In the genomic region with DNA sequence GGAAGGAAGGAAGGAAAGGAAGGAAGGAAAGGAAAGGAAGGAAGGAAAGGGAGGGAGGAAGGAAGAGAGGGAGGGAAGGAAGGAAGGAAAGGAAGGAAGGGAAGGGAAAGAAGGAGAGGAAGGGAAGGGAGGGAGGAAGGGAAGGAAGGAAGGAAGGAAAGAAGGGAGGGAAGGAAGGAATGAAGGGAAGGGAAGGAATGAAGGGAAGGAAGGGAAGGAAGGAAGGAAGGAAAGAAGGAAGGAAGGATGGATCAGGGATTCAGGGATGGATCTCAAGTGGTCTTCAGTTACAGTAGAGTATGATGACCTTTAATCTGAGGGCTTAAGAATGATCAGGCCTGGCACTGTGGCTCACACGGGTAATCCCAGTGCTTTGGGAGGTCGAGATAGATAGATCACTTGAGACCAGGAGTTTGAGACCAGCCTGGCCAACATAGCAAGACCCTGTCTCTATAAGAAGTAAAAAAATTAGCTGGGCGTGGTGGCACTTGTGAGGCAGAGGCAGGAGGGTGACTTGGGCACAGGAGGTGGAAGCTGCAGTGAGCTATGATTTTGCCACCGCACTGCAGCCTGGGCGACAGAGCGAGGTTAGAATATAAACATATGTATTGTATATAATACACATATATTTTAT, we compare ENCODE assay signal across 8 cellular contexts. TPM values are rescaled to one million over a fixed set of nuclear protein-coding genes. Genes with fewer than 3 reads are reported as not detected.
A peak's percentile ranks its signal among the peaks of the same experiment; 100 is the strongest.
DNase-seq lines count a peak whose midpoint lies in the region; ATAC-seq, FAIRE-seq and TF ChIP-seq lines count a peak whose summit lies in the region.

No MANE protein-coding gene starts in this region.

- CTCF ChIA-PET in AG04449 (lab: Yijun Ruan, JAX) (interaction anchor here (0.7 to 1.7 kb wide), 3 partner anchors 13 to 1816 kb away, joined by 3 to 9 read pairs (median 5); no protein-coding TSS in a partner anchor), K562 (lab: Yijun Ruan, JAX; ENCODE audit: low intra/inter-chr PET ratio) (interaction anchor here (1.4 kb wide), 1 partner anchor 40 kb away, joined by 4 read pairs; no protein-coding TSS in a partner anchor)

- peaks cover 30% of the 10 kb centered on the region for H4K20me1 ChIP-seq in Loucy (ENCODE audit: insufficient read depth, low read length, poor library complexity, severe bottlenecking)
- peaks cover 24% of the 10 kb centered on the region for H4K20me1 ChIP-seq in K562 (replicated peaks; ENCODE audit: control insufficient read depth, insufficient read depth, low read length)

- H3K36me3 Mint-ChIP-seq in nephron (ENCODE audit: low read depth): peaks cover 8% of the 10 kb centered on the region

- TF ChIP-seq CTCF in AG04449 (IDR thresholded peaks at IDR 0.05; ENCODE audit: insufficient read depth, low read length, missing control alignments) (no peak), Loucy (conservative IDR thresholded peaks at IDR 0.05; ENCODE audit: low read length) (no peak), K562 (IDR thresholded peaks at IDR 0.05 in 2 of 3, conservative IDR thresholded peaks at IDR 0.05 in 1 of 3; ENCODE audit: insufficient read depth in 2 of 3, low read depth in 1 of 3, low read length in 3 of 3) (no peak), nephron (IDR thresholded peaks at IDR 0.05; ENCODE audit: unreplicated experiment in 3 of 3) (no peak), adrenal gland (IDR thresholded peaks at IDR 0.05) (no peak)

- H3K4me2 ChIP-seq in Loucy (ENCODE audit: low read depth, low read length, poor library complexity, severe bottlenecking) (peak overlapping the region; percentile 77), K562 (ENCODE audit: insufficient read depth, low read length) (peak overlapping the region; percentile 43; the same call in 1 of the 2 replicates)

- WGBS in K562 (ENCODE audit: insufficient coverage, low coverage, missing lambda C conversion rate): 85% methylated on average over 6 of the region's 6 CpGs
- WGBS in adrenal gland, 4 donors: 77 to 88% (median 87%) methylated on average over 6 of the region's 6 CpGs

- H3K27ac ChIP-seq in K562 (ENCODE audit: extremely low read depth, low read depth, low read length): peak overlapping the region; percentile 68; the same call in 1 of the 3 replicates
- peak overlapping the region in 2 of 5 donors; percentile 72 to 97 for H3K27ac ChIP-seq in adrenal gland

- H3K9ac ChIP-seq in Loucy (ENCODE audit: low read depth, low read length, poor library complexity, severe bottlenecking) (peak overlapping the region; percentile 70), K562 (ENCODE audit: insufficient read depth in 1 of 2, low read depth in 2 of 2, low read length in 2 of 2) (peak overlapping the region in 1 of 2 experiments; percentile 31; a peak in 1 of 4 replicates)

- TF ChIP-seq RAD21 in K562 (CRISPR knock-in tag; conservative IDR thresholded peaks at IDR 0.05 in 1 of 2, IDR thresholded peaks at IDR 0.05 in 1 of 2): no peak

- H3K27me3 ChIP-seq in Loucy (ENCODE audit: insufficient read depth, low read length, poor library complexity, severe bottlenecking) (no peaks in the 10 kb centered on the region), K562 (ENCODE audit: control insufficient read depth in 2 of 2, insufficient read depth in 2 of 2, low read length in 2 of 2) (peaks cover 0 to 10% of the 10 kb centered on the region in 2 experiments; a peak in 1 of 5 replicates), adrenal gland (no peaks in the 10 kb centered on the region)

- intact Hi-C loops in K562 (cut with micrococcal nuclease): loop anchor here (5.0 kb wide), 1 partner anchor 56 kb away; no protein-coding TSS in a partner anchor
- intact Hi-C loops in adrenal gland (cut with DNase I): loop anchor here (5.0 kb wide), 3 partner anchors 39 to 71 kb away; no protein-coding TSS in a partner anchor

- H3K4me1 ChIP-seq in Loucy (ENCODE audit: insufficient read depth, low read length, poor library complexity, severe bottlenecking) (peaks cover 24% of the 10 kb centered on the region), K562 (replicated peaks in 1 of 2; ENCODE audit: control insufficient read depth in 2 of 2, insufficient read depth in 2 of 2, low read length in 2 of 2) (peaks cover 14 to 35% of the 10 kb centered on the region in 2 experiments; a peak in 4 of 5 replicates), adrenal gland (replicated peaks in 1 of 2) (peaks cover 19 to 33% of the 10 kb centered on the region in 2 donors)

- H2AFZ ChIP-seq in Loucy (ENCODE audit: low read length) (peak overlapping the region; percentile 95), K562 (ENCODE audit: low read depth, low read length) (peak overlapping the region; percentile 90)

- H3K4me3 Mint-ChIP-seq in nephron: peak overlapping the region; percentile 82 to 91 (median 88)

- H3K27ac Mint-ChIP-seq in nephron: peak overlapping the region; percentile 82 to 93 (median 84)

- H3K4me1 Mint-ChIP-seq in nephron: peaks cover 18% of the 10 kb centered on the region

- H3K4me3 ChIP-seq in AG04449 (ENCODE audit: low read depth, low read length): peak overlapping the region; percentile 51
- H3K4me3 ChIP-seq in Loucy (ENCODE audit: low read length, poor library complexity, severe bottlenecking): peak overlapping the region; percentile 77
- no peak overlapping the region; the same call in 1 of the 2 replicates for H3K4me3 ChIP-seq in K562
- H3K4me3 ChIP-seq in adrenal gland: peak overlapping the region in 1 of 4 donors; percentile 98

- DNase-seq in AG04449 (ENCODE audit: low read depth, low spot score): no peak
- no peak for DNase-seq in K562 (ENCODE audit: extremely low read depth in 1 of 4, low spot score in 3 of 4)
- DNase-seq in foreskin melanocyte: no peak
- DNase-seq in hepatic stellate cell (ENCODE audit: low spot score): no peak
- DNase-seq in adrenal gland: no peak
- no peak for DNase-seq in T1000 (lab: John Stamatoyannopoulos, UW)

- POLR2A ChIA-PET in AG04449 (lab: Yijun Ruan, JAX) (interaction anchor here (5.5 kb wide), 1 partner anchor 39 kb away, joined by 31 read pairs; no protein-coding TSS in a partner anchor), K562 (lab: Yijun Ruan, JAX) (interaction anchor here (3.4 kb wide), 1 partner anchor 40 kb away, joined by 21 read pairs; no protein-coding TSS in a partner anchor)

- TF ChIP-seq EP300 in K562 (IDR thresholded peaks at IDR 0.05; ENCODE audit: low read length): no peak

- ATAC-seq in K562: no peak

- TF ChIP-seq POLR2A in K562 (conservative IDR thresholded peaks at IDR 0.05): no peak
- TF ChIP-seq POLR2A in adrenal gland (IDR thresholded peaks at IDR 0.05): no peak

- H3K9me3 ChIP-seq in Loucy (ENCODE audit: insufficient read depth, low read depth, low read length) (no peaks in the 10 kb centered on the region), K562 (replicated peaks; ENCODE audit: control insufficient read depth, insufficient read depth, low read depth, low read length) (no peaks in the 10 kb centered on the region), adrenal gland (replicated peaks in 1 of 3) (no peaks in the 10 kb centered on the region)

- peaks cover 4% of the 10 kb centered on the region for H3K9me3 Mint-ChIP-seq in nephron

- in situ Hi-C loops in K562 (cut with MboI): no loop called here

- no TSS peak for BruUV-seq in K562 (replicated peaks; lab: Mats Ljungman, UMichigan)

- FAIRE-seq in K562 (lab: Jason Lieb, UNC): no peak

- H3K36me3 ChIP-seq in Loucy (ENCODE audit: insufficient read depth, low read length) (no peaks in the 10 kb centered on the region), K562 (ENCODE audit: control insufficient read depth, insufficient read depth, low read length) (peaks cover 14% of the 10 kb centered on the region; the same call in 2 of the 3 replicates), adrenal gland (replicated peaks in 1 of 2) (no peaks in the 10 kb centered on the region)

- no peaks in the 10 kb centered on the region for H3K9me2 ChIP-seq in Loucy (replicated peaks; ENCODE audit: low read depth, low read length)

- peaks cover 40% of the 10 kb centered on the region for H3K79me2 ChIP-seq in Loucy (ENCODE audit: insufficient read depth, low read length)
- H3K79me2 ChIP-seq in K562 (ENCODE audit: control insufficient read depth, insufficient read depth, low read length): peaks cover 40% of the 10 kb centered on the region

- H3K9me1 ChIP-seq in K562 (ENCODE audit: control insufficient read depth, insufficient read depth, low read length): no peaks in the 10 kb centered on the region

- H3K27me3 Mint-ChIP-seq in nephron (ENCODE audit: low read depth): peaks cover 8% of the 10 kb centered on the region

- no peaks in the 10 kb centered on the region for H3F3A ChIP-seq in Loucy (ENCODE audit: low read depth)

TF ChIP-seq in K562, 482 proteins besides CTCF, POLR2A, EP300 and RAD21 (continues in another document):
- no peak for TF ChIP-seq PHTF2 (CRISPR knock-in tag; IDR thresholded peaks at IDR 0.05)
- TF ChIP-seq, protein P1, sequence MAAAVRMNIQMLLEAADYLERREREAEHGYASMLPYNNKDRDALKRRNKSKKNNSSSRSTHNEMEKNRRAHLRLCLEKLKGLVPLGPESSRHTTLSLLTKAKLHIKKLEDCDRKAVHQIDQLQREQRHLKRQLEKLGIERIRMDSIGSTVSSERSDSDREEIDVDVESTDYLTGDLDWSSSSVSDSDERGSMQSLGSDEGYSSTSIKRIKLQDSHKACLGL (CRISPR knock-in tag; IDR thresholded peaks at IDR 0.05; ENCODE audit: borderline replicate concordance, poor library complexity, severe bottlenecking): no peak

RNA-seq across cellular contexts. Expression of a gene that starts 0.8 kb away (rescaled TPM):
- 35.6 and 74.5 TPM in 2 replicates for total RNA-seq in K562 (2011; cell fraction: chromatin; rRNA removed; ENCODE audit: low replicate concordance)
- total RNA-seq in K562 (2011; cell fraction: nucleolus; rRNA removed): 43.2 and 43.6 TPM in 2 replicates
- 40.0 and 43.0 TPM in 2 replicates for total RNA-seq in K562 (2011; cell fraction: nucleoplasm; rRNA removed)
- total RNA-seq in K562 (2014; rRNA removed) (17.0 and 19.5 TPM in 2 replicates), K562 (2014; rRNA removed; fragmentation: Illumina TruSeq; extraction: Trizol) (8.1 and 9.1 TPM in 2 replicates), K562 (2015; rRNA removed; fragmentation: Illumina TruSeq; extraction: Trizol) (8.5 and 9.1 TPM in 2 replicates), K562 (2021) (42.2 and 45.5 TPM in 2 replicates), adrenal gland (10 to 100 TPM; 28.4 to 63.1 (median 42.5) TPM)
- polyA plus RNA-seq in K562 (2011; rRNA removed) (2.9 and 4.2 TPM in 2 replicates), K562 (2014; fragmentation: Illumina TruSeq; extraction: Trizol) (5.0 and 6.8 TPM in 2 replicates), K562 (2014; fragmentation: Nextera tagmentation; extraction: Ambion mirVana) (under 1 TPM; 0.32 to 0.34 TPM), K562 (2014; rRNA removed) (11.8 TPM in 2 replicates), adrenal gland (10 to 100 TPM in 1 of 3 donors, 1 to 10 TPM in 2; 4.8 to 21.3 (median 9.0) TPM)
- polyA plus RNA-seq in K562 (2011; cell fraction: cytosol; rRNA removed): 3.6 and 6.2 TPM in 2 replicates
- 7.9 and 12.0 TPM in 2 replicates for polyA plus RNA-seq in K562 (2011; cell fraction: nucleus; rRNA removed)
- 6.4 and 7.3 TPM in 2 replicates for polyA plus RNA-seq in K562 (2012)
- 6.7 and 8.7 TPM in 2 replicates for polyA minus RNA-seq in K562 (2011; rRNA and poly(A)+ RNA removed)
- polyA minus RNA-seq in K562 (2011; cell fraction: cytosol; rRNA and poly(A)+ RNA removed): 21.3 and 27.0 TPM in 2 replicates
- polyA minus RNA-seq in K562 (2011; cell fraction: nucleus; rRNA and poly(A)+ RNA removed): 9.7 and 11.6 TPM in 2 replicates
